31 cellular contexts compared by ENCODE assay signal in genomic region chr19:40033989-40034560, GRCh38.
"Had no signal": no experiment of that assay in that cellular context is flagged by ENCODE, and none has a peak within 500 bp of the region (broad histone marks: within the 10 kb centered on the region; RNA-seq: fewer than 3 reads in every experiment).

No MANE protein-coding gene starts in this region.

- H3K4me3 ChIP-seq: coronary artery, dorsolateral prefrontal cortex, heart left ventricle, pancreas, prostate gland, sigmoid colon, smooth muscle cell, tibial nerve had no signal

- H3K4me1 ChIP-seq: heart left ventricle, pancreas, prostate gland, sigmoid colon, tibial nerve had no signal

- H3K36me3 ChIP-seq: brain microvascular endothelial cell, pancreas, prostate gland had no signal

- DNase-seq: activated CD4-positive, alpha-beta T cell treated with anti-CD3 and anti-CD28 coated beads for 4 hours; activated CD4-positive, alpha-beta T cell treated with anti-CD3 and anti-CD28 coated beads, Interleukin-2, amount 50 U/mL, for 48 hours; activated CD4-positive, CD25-positive, alpha-beta regulatory T cell; activated CD8-positive, alpha-beta memory T cell treated with anti-CD3 and anti-CD28 coated beads, Interleukin-2, amount 50 U/mL, for 4 hours; activated effector memory CD4-positive, alpha-beta T cell treated with anti-CD3 and anti-CD28 coated beads, Interleukin-2, amount 50 U/mL, for 16 hours; activated naive CD4-positive, alpha-beta T cell treated with anti-CD3 and anti-CD28 coated beads for 36 hours; activated naive CD8-positive, alpha-beta T cell treated with anti-CD3 and anti-CD28 coated beads, Interleukin-2, amount 10 ng/mL, durations not matched to agents 7 days and 5 days; activated T-cell treated with anti-CD3 and anti-CD28 coated beads, Interleukin-2, amount 50 U/mL, for 1 hour; amniotic stem cell; brain microvascular endothelial cell; dorsolateral prefrontal cortex; effector memory CD4-positive, alpha-beta T cell; erythroblast; heart left ventricle; hypothalamus; immature natural killer cell; kidney; left colon; naive thymus-derived CD4-positive, alpha-beta T cell; nucleus accumbens; pancreas; retina; sigmoid colon; stimulated activated CD4-positive, alpha-beta T cell treated with anti-CD3 and anti-CD28 coated beads, Interleukin-1b, Interleukin-23, amount 100 ng/mL, for 48 hours; stimulated activated CD4-positive, alpha-beta T cell treated with anti-CD3 and anti-CD28 coated beads, Interleukin-4, amount 100 ng/mL, for 4 hours; stimulated activated naive B cell treated with anti-CD40 and anti-IgM and Interleukin-4, amounts not matched to agents 10 μg/mL and 1 μg/mL and 100 μg/mL, for 72 hours had no signal

- FAIRE-seq: astrocyte, kidney, pancreas had no signal

- H3K4me2 ChIP-seq: smooth muscle cell had no signal

- H3K27me3 ChIP-seq: brain microvascular endothelial cell, dorsolateral prefrontal cortex, heart left ventricle, pancreas, sigmoid colon, tibial nerve had no signal

- H3K27ac ChIP-seq: brain microvascular endothelial cell, coronary artery, dorsolateral prefrontal cortex, heart left ventricle, pancreas, prostate gland, sigmoid colon, tibial nerve had no signal

- ATAC-seq: heart left ventricle; left colon; naive thymus-derived CD4-positive, alpha-beta T cell; pancreas; stimulated activated naive B cell treated with anti-CD40 and anti-IgM and Interleukin-4, amounts not matched to agents 10 μg/mL and 1 μg/mL and 100 μg/mL, for 72 hours had no signal
